In genomic region chr3:75914741-75915140, GRCh38 we compare ENCODE assay signal across 5 cellular contexts.
DNase-seq lines count a peak whose midpoint lies in the region; FAIRE-seq lines count a peak whose summit lies in the region.
"Not testable (repeated sequence)": the region's sequence is repeated elsewhere in the genome, so short reads cannot be mapped to it uniquely, and the experiment has no call there.

No MANE protein-coding gene starts in this region.

- H3K4me1 ChIP-seq in adipocyte (ENCODE audit: control insufficient read depth, insufficient read depth, low read length): not testable (repeated sequence)

- FAIRE-seq in HTR-8/SVneo (lab: Jason Lieb, UNC): peak; percentile 83
- peak; percentile 21 for FAIRE-seq in colon (lab: Jason Lieb, UNC)

- H3K4me3 ChIP-seq in adipocyte (ENCODE audit: low read length): not testable (repeated sequence)

- H3K36me3 ChIP-seq in adipocyte (ENCODE audit: control insufficient read depth, insufficient read depth, low read length, severe bottlenecking): not testable (repeated sequence)

- not testable (repeated sequence) for H3K27me3 ChIP-seq in adipocyte (replicated peaks; ENCODE audit: control insufficient read depth, insufficient read depth, low read length)

- DNase-seq in HTR-8/SVneo (ENCODE audit: insufficient read length, low spot score): not testable (repeated sequence)
- DNase-seq in NCI-H82 (lab: John Stamatoyannopoulos, UW) (peak; percentile 7), adipocyte (ENCODE audit: low read depth) (peak; percentile 46), fibroblast of gingiva (ENCODE audit: low read depth) (peak; percentile 63)

- not testable (repeated sequence) for H3K9me3 ChIP-seq in adipocyte (ENCODE audit: control insufficient read depth, low read length)

- H3K9ac ChIP-seq in adipocyte (ENCODE audit: low read length): not testable (repeated sequence)
